Comparison of ENCODE assay signal across 8 cellular contexts in the genomic region with DNA sequence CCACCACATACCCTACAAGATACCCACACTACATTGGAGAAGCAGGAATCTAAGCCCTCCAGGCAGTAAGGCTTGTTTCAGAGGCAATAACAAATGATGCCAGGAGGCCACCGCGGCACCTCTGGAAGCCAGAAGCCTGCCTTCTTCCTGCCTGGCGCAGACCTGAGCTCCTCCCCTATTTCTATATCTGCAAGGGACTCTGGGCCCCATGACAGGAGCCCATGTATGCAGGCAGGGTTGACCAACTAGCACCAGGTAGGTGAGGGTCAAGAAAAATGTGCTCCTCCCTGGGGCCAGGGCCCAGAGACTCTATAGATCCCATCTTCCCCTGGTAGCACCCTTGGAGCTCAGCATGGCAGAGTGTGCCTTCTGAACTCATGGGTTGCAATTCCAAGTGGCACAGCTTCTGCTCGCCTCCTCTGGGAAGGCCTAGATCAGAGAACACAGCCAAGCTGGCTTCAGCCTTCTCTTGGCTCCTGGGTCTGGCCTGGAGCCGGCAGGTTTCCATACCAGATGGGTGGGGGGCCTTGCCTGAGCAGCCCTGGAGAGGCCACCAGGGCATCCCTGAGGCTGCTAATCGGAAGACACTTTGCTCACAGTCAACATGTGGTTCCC.
A peak's percentile ranks its signal among the peaks of the same experiment; 100 is the strongest.
DNase-seq lines count a peak whose midpoint lies in the region; ATAC-seq and TF ChIP-seq lines count a peak whose summit lies in the region.

No MANE protein-coding gene starts in this region.

- WGBS in esophagus, 2 donors, result 35 to 42% methylated on average over 6 of the region's 6 CpGs

- peak overlapping the region; percentile 84 for H3K27ac Mint-ChIP-seq in activated CD4-positive, alpha-beta T cell treated with anti-CD3 and anti-CD28 coated beads, Interleukin-2, amount 10 ng/mL, durations not matched to agents 24 days and 14 days

- intact Hi-C loops in activated CD4-positive, alpha-beta T cell treated with anti-CD3 and anti-CD28 coated beads, Interleukin-2, amount 10 ng/mL, durations not matched to agents 24 days and 14 days (cut with micrococcal nuclease), result loop anchor here (1.0 to 2.0 kb wide), 6 partner anchors 7 to 195 kb away; no protein-coding TSS in a partner anchor

- no peaks in the 10 kb centered on the region for H3K27me3 ChIP-seq in esophagus (ENCODE audit: control insufficient read depth in 1 of 2, insufficient read depth in 2 of 2, low read length in 2 of 2)
- no peaks in the 10 kb centered on the region for H3K27me3 ChIP-seq in thoracic aorta (replicated peaks; ENCODE audit: insufficient read depth)

- no peaks in the 10 kb centered on the region for H3K9me3 Mint-ChIP-seq in activated CD4-positive, alpha-beta T cell treated with anti-CD3 and anti-CD28 coated beads, Interleukin-2, amount 10 ng/mL, durations not matched to agents 24 days and 14 days

- H3K36me3 Mint-ChIP-seq in activated CD4-positive, alpha-beta T cell treated with anti-CD3 and anti-CD28 coated beads, Interleukin-2, amount 10 ng/mL, durations not matched to agents 24 days and 14 days (ENCODE audit: low read depth), result peaks cover 48% of the 10 kb centered on the region

- H3K4me1 ChIP-seq in esophagus (ENCODE audit: control insufficient read depth in 2 of 2, insufficient read depth in 2 of 2, low read length in 1 of 2) (peaks cover 3 to 12% of the 10 kb centered on the region in 2 donors), thoracic aorta (ENCODE audit: control insufficient read depth in 1 of 2, low read depth in 2 of 2) (peaks cover 5 to 28% of the 10 kb centered on the region in 2 donors)

- H3K4me3 ChIP-seq in esophagus (ENCODE audit: low read depth in 1 of 2, low read length in 2 of 2) (no peak overlapping the region), thoracic aorta (no peak overlapping the region)

- ATAC-seq in HG03469 (IDR thresholded peaks at IDR 0.05; ENCODE audit: unreplicated experiment), result peak; percentile 21
- ATAC-seq in thoracic aorta (ENCODE audit: insufficient number of reproducible peaks, low FRiP score, low read depth), result peak; percentile 33

- H3K4me3 Mint-ChIP-seq in activated CD4-positive, alpha-beta T cell treated with anti-CD3 and anti-CD28 coated beads, Interleukin-2, amount 10 ng/mL, durations not matched to agents 24 days and 14 days, result peak overlapping the region; percentile 33

- DNase-seq in activated CD4-positive, alpha-beta T cell treated with anti-CD3 and anti-CD28 coated beads, Interleukin-2, amount 10 ng/mL, durations not matched to agents 24 days and 14 days, result no peak
- no peak for DNase-seq in activated CD4-positive, alpha-beta T cell treated with anti-CD3 and anti-CD28 coated beads for 48 hours
- no peak for DNase-seq in thoracic aorta (ENCODE audit: low spot score)
- no peak for DNase-seq in NCI-H1092 (lab: John Stamatoyannopoulos, UW)
- DNase-seq in NCI-H510A (lab: John Stamatoyannopoulos, UW), result no peak
- no peak for DNase-seq in nucleus accumbens (lab: John Stamatoyannopoulos, UW)

- H3K27ac ChIP-seq in esophagus (ENCODE audit: low read depth in 2 of 2, low read length in 1 of 2) (peak overlapping the region; percentile 24 to 72), thoracic aorta (peak overlapping the region; percentile 59 to 64)

- TF ChIP-seq CTCF in thoracic aorta (IDR thresholded peaks at IDR 0.05), result no peak

- peaks cover 40% of the 10 kb centered on the region for H3K4me1 Mint-ChIP-seq in activated CD4-positive, alpha-beta T cell treated with anti-CD3 and anti-CD28 coated beads, Interleukin-2, amount 10 ng/mL, durations not matched to agents 24 days and 14 days

- peaks cover 3 to 22% of the 10 kb centered on the region in 2 donors for H3K36me3 ChIP-seq in esophagus (ENCODE audit: control insufficient read depth in 2 of 2, insufficient read depth in 2 of 2, low read length in 1 of 2)
- no peaks in the 10 kb centered on the region for H3K36me3 ChIP-seq in thoracic aorta

- no peaks in the 10 kb centered on the region for H3K27me3 Mint-ChIP-seq in activated CD4-positive, alpha-beta T cell treated with anti-CD3 and anti-CD28 coated beads, Interleukin-2, amount 10 ng/mL, durations not matched to agents 24 days and 14 days

- H3K9me3 ChIP-seq in esophagus (ENCODE audit: control insufficient read depth in 2 of 2, insufficient read depth in 1 of 2, low read depth in 1 of 2, low read length in 1 of 2) (no peaks in the 10 kb centered on the region), thoracic aorta (no peaks in the 10 kb centered on the region)
